ENCODE assay signal across 13 cellular contexts in genomic region chr17:44987194-44987882, GRCh38. TPM values are rescaled to one million over a fixed set of nuclear protein-coding genes. Genes with fewer than 3 reads are reported as not detected.
A peak's percentile ranks its signal among the peaks of the same experiment; 100 is the strongest.
DNase-seq lines count a peak whose midpoint lies in the region; FAIRE-seq and TF ChIP-seq lines count a peak whose summit lies in the region.
"Had no signal": no experiment of that assay in that cellular context is flagged by ENCODE, and none has a peak within 500 bp of the region (broad histone marks: within the 10 kb centered on the region; RNA-seq: fewer than 3 reads in every experiment).

No MANE protein-coding gene starts in this region.

- no peak overlapping the region for H2BK12ac ChIP-seq in neuronal stem cell (ENCODE audit: low read length)

- H3K27me3 ChIP-seq in endothelial cell of umbilical vein (ENCODE audit: control insufficient read depth in 2 of 2, insufficient read depth in 2 of 2, low read length in 2 of 2) = peaks cover 0 to 5% of the 10 kb centered on the region in 2 experiments
- H3K27me3 ChIP-seq in neuronal stem cell (ENCODE audit: control insufficient read depth in 3 of 3, insufficient read depth in 3 of 3, low read depth in 1 of 3, low read length in 3 of 3) = peaks cover 0 to 23% (median 8%) of the 10 kb centered on the region in 3 experiments
- no peaks in the 10 kb centered on the region for H3K27me3 ChIP-seq in MG63

- peak overlapping the region; percentile 94 for H3K18ac ChIP-seq in neuronal stem cell (ENCODE audit: low read length)

- H2BK5ac ChIP-seq in neuronal stem cell (ENCODE audit: low read length) = peak overlapping the region; percentile 72

- peak overlapping the region; percentile 100 for H2AK5ac ChIP-seq in neuronal stem cell (ENCODE audit: low read depth, low read length)

- no peak overlapping the region for H4K8ac ChIP-seq in neuronal stem cell (ENCODE audit: low read depth, low read length)

- H3K79me1 ChIP-seq in neuronal stem cell (ENCODE audit: low read depth, low read length) = no peaks in the 10 kb centered on the region

- H4K20me1 ChIP-seq in endothelial cell of umbilical vein (replicated peaks; ENCODE audit: control insufficient read depth, extremely low read depth, insufficient read depth, low read length) = no peaks in the 10 kb centered on the region

- H3K4ac ChIP-seq in neuronal stem cell (ENCODE audit: low read length) = no peak overlapping the region

- TF ChIP-seq POLR2A in endothelial cell of umbilical vein (IDR thresholded peaks at IDR 0.05; ENCODE audit: low read depth, low read length) = no peak

- H3K4me1 ChIP-seq in endothelial cell of umbilical vein (ENCODE audit: control insufficient read depth, extremely low read depth, insufficient read depth, low read length) (no peaks in the 10 kb centered on the region), neuronal stem cell (ENCODE audit: control insufficient read depth in 2 of 2, insufficient read depth in 1 of 2, low read depth in 1 of 2, low read length in 2 of 2) (peaks cover 6 to 14% of the 10 kb centered on the region in 2 donors)

- H3K36me3 ChIP-seq in endothelial cell of umbilical vein (ENCODE audit: control insufficient read depth in 2 of 2, extremely low read depth in 1 of 2, insufficient read depth in 2 of 2, low read length in 2 of 2) = no peaks in the 10 kb centered on the region
- H3K36me3 ChIP-seq in neuronal stem cell (replicated peaks in 1 of 2; ENCODE audit: control insufficient read depth in 2 of 2, insufficient read depth in 2 of 2, low read length in 2 of 2) = no peaks in the 10 kb centered on the region
- no peaks in the 10 kb centered on the region for H3K36me3 ChIP-seq in MG63
- H3K36me3 ChIP-seq: thoracic aorta had no signal

- no TSS peak for BruUV-seq in endothelial cell of umbilical vein (replicated peaks; lab: Mats Ljungman, UMichigan)

- H4K91ac ChIP-seq in neuronal stem cell (ENCODE audit: low read depth, low read length, poor library complexity) = no peak overlapping the region

- intact Hi-C loops in endothelial cell of umbilical vein (cut with micrococcal nuclease) = no loop called here

- H3K79me2 ChIP-seq in endothelial cell of umbilical vein (ENCODE audit: control insufficient read depth, insufficient read depth, low read length) = no peaks in the 10 kb centered on the region

- H2BK15ac ChIP-seq in neuronal stem cell (ENCODE audit: low read length) = peak overlapping the region; percentile 84

- no peaks in the 10 kb centered on the region for H3K9me1 ChIP-seq in endothelial cell of umbilical vein (replicated peaks; ENCODE audit: control insufficient read depth, extremely low read depth, insufficient read depth, low read length)

- H2AFZ ChIP-seq in endothelial cell of umbilical vein (ENCODE audit: low read depth, low read length) (peak overlapping the region; percentile 10), neuronal stem cell (ENCODE audit: low read length) (peak overlapping the region; percentile 96)

- H3K9ac ChIP-seq in endothelial cell of umbilical vein (replicated peaks; ENCODE audit: extremely low read depth, insufficient read depth, low read length) (no peak overlapping the region), neuronal stem cell (ENCODE audit: low read depth, low read length, poor library complexity) (no peak overlapping the region)

- POLR2A ChIA-PET in endothelial cell of umbilical vein (lab: Charles Lee) = interaction anchor here (0.6 to 0.7 kb wide), 2 partner anchors 19 to 162 kb away, joined by 3 to 4 read pairs; partner anchors contain the start of gene C1QL1

- H3K14ac ChIP-seq in neuronal stem cell (ENCODE audit: low read length) = no peak overlapping the region

- H3K4me3 ChIP-seq in endothelial cell of umbilical vein (replicated peaks in 1 of 3; ENCODE audit: insufficient read depth in 1 of 3, low read depth in 1 of 3, low read length in 3 of 3) (no peak overlapping the region), neuronal stem cell (ENCODE audit: low read length in 2 of 2) (peak overlapping the region; percentile 34 to 53), MG63 (no peak overlapping the region)
- H3K4me3 ChIP-seq: thoracic aorta had no signal

- FAIRE-seq in endothelial cell of umbilical vein (lab: Jason Lieb, UNC) = no peak

- no CpG with 5 or more reads among the region's 18 CpGs for WGBS in neuronal stem cell (ENCODE audit: extremely low coverage in 2 of 2, insufficient read length in 2 of 2, insufficient replicate concordance in 1 of 2), 2 donors

- H3K23ac ChIP-seq in neuronal stem cell (ENCODE audit: low read depth, low read length, poor library complexity) = peak overlapping the region; percentile 13

- H3K9me3 ChIP-seq in endothelial cell of umbilical vein (replicated peaks; ENCODE audit: control insufficient read depth, insufficient read depth, low read length) (no peaks in the 10 kb centered on the region), neuronal stem cell (replicated peaks in 1 of 2; ENCODE audit: control insufficient read depth in 2 of 2, insufficient read depth in 1 of 2, low read depth in 1 of 2, low read length in 2 of 2) (peaks cover 0 to 2% of the 10 kb centered on the region in 2 donors), MG63 (no peaks in the 10 kb centered on the region)
- H3K9me3 ChIP-seq: thoracic aorta had no signal

- no peak for TF ChIP-seq CTCF in endothelial cell of umbilical vein (IDR thresholded peaks at IDR 0.05; ENCODE audit: extremely low read depth in 1 of 2, insufficient read depth in 1 of 2, low read depth in 1 of 2, low read length in 2 of 2)

- DNase-seq in EH (ENCODE audit: low read depth) (peak; percentile 16), NCI-H82 treated with DMSO at 0.1 percent for 48 hours (lab: John Stamatoyannopoulos, UW; ENCODE audit: unreplicated experiment) (peak; percentile 73), endothelial cell of umbilical vein (ENCODE audit: low read depth, low spot score) (no peak), neuronal stem cell (ENCODE audit: low spot score) (no peak), NOMO-1 treated with DMSO at 0.1 percent for 48 hours (lab: John Stamatoyannopoulos, UW; ENCODE audit: unreplicated experiment) (no peak), NOMO-1 (lab: John Stamatoyannopoulos, UW; ENCODE audit: unreplicated experiment in 2 of 2) (no peak), NCI-H510A treated with DMSO at 0.1 percent for 48 hours (lab: John Stamatoyannopoulos, UW) (no peak), MG63 (no peak)
- DNase-seq: activated T-cell treated with anti-CD3 and anti-CD28 coated beads for 4 hours; NCI-H1092; stimulated activated CD4-positive, alpha-beta T cell treated with anti-CD3 and anti-CD28 coated beads, Interleukin-4, amount 100 ng/mL, for 24 hours; T1000 had no signal

- H2BK120ac ChIP-seq in neuronal stem cell (ENCODE audit: low read depth, low read length) = no peak overlapping the region

- no peak overlapping the region for H3K4me2 ChIP-seq in endothelial cell of umbilical vein (ENCODE audit: insufficient read depth, low read length)
- H3K4me2 ChIP-seq in neuronal stem cell (ENCODE audit: insufficient read depth, low read length, poor library complexity, severe bottlenecking) = peak overlapping the region; percentile 47

- CTCF ChIA-PET in endothelial cell of umbilical vein (lab: Charles Lee) = interaction anchor here (0.7 to 1.2 kb wide), 5 partner anchors 16 to 209 kb away, joined by 3 to 4 read pairs (median 3); no protein-coding TSS in a partner anchor

- no peak overlapping the region for H3K27ac ChIP-seq in endothelial cell of umbilical vein (ENCODE audit: insufficient read depth, low read depth, low read length)
- peak overlapping the region; percentile 46 for H3K27ac ChIP-seq in neuronal stem cell (replicated peaks; ENCODE audit: low read length)
- H3K27ac ChIP-seq: thoracic aorta had no signal

- dilution Hi-C loops in endothelial cell of umbilical vein (cut with MboI; ENCODE audit: extremely low pct_ligation_motif_present, low sequenced_read_pairs) = no loop called here

TF ChIP-seq in endothelial cell of umbilical vein, 7 proteins besides CTCF, POLR2A, EP300 and RAD21 (continues in another document):
- TF ChIP-seq MAX (IDR thresholded peaks at IDR 0.05; ENCODE audit: insufficient read depth, insufficient read length) (no peak), EZH2 (IDR thresholded peaks at IDR 0.05; ENCODE audit: borderline replicate concordance, low read depth, low read length, severe bottlenecking) (no peak), JUN (IDR thresholded peaks at IDR 0.05; ENCODE audit: borderline replicate concordance, insufficient read depth, insufficient read length, low read depth) (no peak), GATA2 (IDR thresholded peaks at IDR 0.05; ENCODE audit: insufficient read depth, insufficient read length, low read depth, low read length) (no peak), MYC (IDR thresholded peaks at IDR 0.05; ENCODE audit: low read depth, low read length) (no peak), FOS (IDR thresholded peaks at IDR 0.05; ENCODE audit: borderline replicate concordance, insufficient read depth, low read length) (no peak)

RNA-seq across cellular contexts. Expression of gene C1QL1, which starts 19.2 kb away (rescaled TPM):
- total RNA-seq in endothelial cell of umbilical vein = 0.35 TPM in 2 replicates
- 0.72 and 0.75 TPM in 2 replicates for polyA plus RNA-seq in endothelial cell of umbilical vein
- polyA plus RNA-seq in endothelial cell of umbilical vein (2011; cell fraction: cytosol; rRNA removed) = 0.22 and 0.34 TPM in 2 replicates
- polyA plus RNA-seq in endothelial cell of umbilical vein (2011; cell fraction: nucleus; rRNA removed) = not detected in 2 replicates
- polyA plus RNA-seq in endothelial cell of umbilical vein (2012) = 0.17 and 1.1 TPM in 2 replicates
- polyA minus RNA-seq in endothelial cell of umbilical vein = not detected in 2 replicates
- polyA minus RNA-seq in endothelial cell of umbilical vein (2011; cell fraction: cytosol; rRNA and poly(A)+ RNA removed) = 1.7 TPM
- polyA minus RNA-seq in endothelial cell of umbilical vein (2011; cell fraction: nucleus; rRNA and poly(A)+ RNA removed) = not detected in 2 replicates
- polyA plus RNA-seq in neuronal stem cell (2013, experiment 1 of 2) = 8.7 TPM
- polyA plus RNA-seq in neuronal stem cell (2013, experiment 2 of 2) = 8.7 TPM
- 6.1 and 7.9 TPM in 2 replicates for total RNA-seq in MG63 (2014; rRNA removed; shearing (Covaris generic); ENCODE audit: low replicate concordance)

RNA-seq across cellular contexts. Expression of gene KIF18B, which starts 39.8 kb away (rescaled TPM):
- 48.4 and 50.3 TPM in 2 replicates for total RNA-seq in endothelial cell of umbilical vein
- polyA plus RNA-seq in endothelial cell of umbilical vein = 24.5 and 25.2 TPM in 2 replicates
- polyA plus RNA-seq in endothelial cell of umbilical vein (2011; cell fraction: cytosol; rRNA removed) = 18.5 and 19.1 TPM in 2 replicates
- polyA plus RNA-seq in endothelial cell of umbilical vein (2011; cell fraction: nucleus; rRNA removed) = 63.3 and 66.2 TPM in 2 replicates
- polyA plus RNA-seq in endothelial cell of umbilical vein (2012) = 7.9 and 15.2 TPM in 2 replicates
- 27.0 and 27.5 TPM in 2 replicates for polyA minus RNA-seq in endothelial cell of umbilical vein
- 20.6 TPM for polyA minus RNA-seq in endothelial cell of umbilical vein (2011; cell fraction: cytosol; rRNA and poly(A)+ RNA removed)
- 30.2 and 31.6 TPM in 2 replicates for polyA minus RNA-seq in endothelial cell of umbilical vein (2011; cell fraction: nucleus; rRNA and poly(A)+ RNA removed)
- 32.8 TPM for polyA plus RNA-seq in neuronal stem cell (2013, experiment 1 of 2)
- 32.5 TPM for polyA plus RNA-seq in neuronal stem cell (2013, experiment 2 of 2)
- total RNA-seq in MG63 (2014; rRNA removed; shearing (Covaris generic); ENCODE audit: low replicate concordance) = 10.9 and 21.6 TPM in 2 replicates

Comparison
In these comparisons a context has a peak if more than half of its experiments do, and no peak if none do; other contexts are left out.
1. DNase-seq: peak in EH (single experiment) and NCI-H82 treated with DMSO at 0.1 percent for 48 hours (single experiment); none in endothelial cell of umbilical vein (single experiment), neuronal stem cell (single experiment), NOMO-1 treated with DMSO at 0.1 percent for 48 hours (single experiment), NOMO-1 (0 of 2), NCI-H510A treated with DMSO at 0.1 percent for 48 hours (single experiment) and MG63 (single experiment).
2. H3K4me3 ChIP-seq: peak in neuronal stem cell (2 of 2); none in endothelial cell of umbilical vein (0 of 3) and MG63 (single experiment).